2 cellular contexts compared by ENCODE assay signal in the genomic region with DNA sequence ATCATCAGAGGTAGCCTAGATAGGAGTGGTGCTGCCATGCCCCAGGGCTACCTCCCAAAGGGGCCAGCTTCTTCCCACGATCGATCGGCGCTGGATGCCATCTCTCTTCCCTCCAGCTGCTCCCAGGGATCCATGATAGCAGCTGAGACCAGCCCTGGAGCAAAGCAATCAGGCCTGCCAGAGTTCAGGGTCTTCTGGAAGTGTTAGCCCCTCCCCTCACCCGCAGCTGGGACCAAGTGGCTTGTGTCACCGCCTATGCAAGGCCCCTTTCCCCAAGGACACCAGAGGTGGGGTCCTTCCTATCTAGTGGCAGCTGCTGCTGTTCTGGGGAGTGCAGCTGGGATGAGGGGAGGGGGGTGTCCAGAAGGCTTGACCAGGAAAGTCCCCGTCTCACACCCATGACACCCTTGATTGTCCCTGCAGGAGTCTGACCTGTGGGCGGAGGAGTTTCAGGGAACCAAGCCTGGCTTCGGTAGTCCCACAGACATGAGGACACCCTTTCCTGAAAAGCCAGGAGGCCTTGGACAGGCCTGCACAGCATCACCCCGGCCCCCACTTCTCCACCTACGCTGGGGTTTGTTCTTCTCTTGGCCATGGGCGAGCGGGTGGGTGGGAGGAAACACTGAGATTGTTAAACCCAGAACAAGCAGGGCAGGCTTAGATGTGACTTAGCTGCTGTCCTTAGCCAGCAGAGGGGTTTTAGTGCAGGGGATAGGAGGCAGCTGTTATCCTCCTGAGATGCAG.
TF ChIP-seq lines count a peak whose summit lies in the region.

No MANE protein-coding gene starts in this region.

TF ChIP-seq in HEK293, 187 proteins besides CTCF, POLR2A, EP300 and RAD21 (continued from another document):
- TF ChIP-seq, protein P1, sequence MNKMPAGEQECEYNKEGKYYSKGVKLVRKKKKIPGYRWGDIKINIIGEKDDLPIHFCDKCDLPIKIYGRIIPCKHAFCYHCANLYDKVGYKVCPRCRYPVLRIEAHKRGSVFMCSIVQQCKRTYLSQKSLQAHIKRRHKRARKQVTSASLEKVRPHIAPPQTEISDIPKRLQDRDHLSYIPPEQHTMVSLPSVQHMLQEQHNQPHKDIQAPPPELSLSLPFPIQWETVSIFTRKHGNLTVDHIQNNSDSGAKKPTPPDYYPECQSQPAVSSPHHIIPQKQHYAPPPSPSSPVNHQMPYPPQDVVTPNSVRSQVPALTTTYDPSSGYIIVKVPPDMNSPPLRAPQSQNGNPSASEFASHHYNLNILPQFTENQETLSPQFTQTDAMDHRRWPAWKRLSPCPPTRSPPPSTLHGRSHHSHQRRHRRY (tag by site-specific recombination; IDR thresholded peaks at IDR 0.05), result no peak
- TF ChIP-seq ZNF529 (tag by site-specific recombination; IDR thresholded peaks at IDR 0.05; ENCODE audit: insufficient replicate concordance) (no peak), ZNF768 (tag by site-specific recombination; IDR thresholded peaks at IDR 0.05) (no peak), ZNF843 (tag by site-specific recombination; IDR thresholded peaks at IDR 0.05) (no peak), GLIS2 (tag by site-specific recombination; IDR thresholded peaks at IDR 0.05) (no peak), TCF7L2 (IDR thresholded peaks at IDR 0.05; ENCODE audit: borderline replicate concordance, low read depth, low read length) (no peak)

TF ChIP-seq in GM12878, 131 proteins besides CTCF, POLR2A, EP300 and RAD21 (continued from another document):
- TF ChIP-seq, protein P2, sequence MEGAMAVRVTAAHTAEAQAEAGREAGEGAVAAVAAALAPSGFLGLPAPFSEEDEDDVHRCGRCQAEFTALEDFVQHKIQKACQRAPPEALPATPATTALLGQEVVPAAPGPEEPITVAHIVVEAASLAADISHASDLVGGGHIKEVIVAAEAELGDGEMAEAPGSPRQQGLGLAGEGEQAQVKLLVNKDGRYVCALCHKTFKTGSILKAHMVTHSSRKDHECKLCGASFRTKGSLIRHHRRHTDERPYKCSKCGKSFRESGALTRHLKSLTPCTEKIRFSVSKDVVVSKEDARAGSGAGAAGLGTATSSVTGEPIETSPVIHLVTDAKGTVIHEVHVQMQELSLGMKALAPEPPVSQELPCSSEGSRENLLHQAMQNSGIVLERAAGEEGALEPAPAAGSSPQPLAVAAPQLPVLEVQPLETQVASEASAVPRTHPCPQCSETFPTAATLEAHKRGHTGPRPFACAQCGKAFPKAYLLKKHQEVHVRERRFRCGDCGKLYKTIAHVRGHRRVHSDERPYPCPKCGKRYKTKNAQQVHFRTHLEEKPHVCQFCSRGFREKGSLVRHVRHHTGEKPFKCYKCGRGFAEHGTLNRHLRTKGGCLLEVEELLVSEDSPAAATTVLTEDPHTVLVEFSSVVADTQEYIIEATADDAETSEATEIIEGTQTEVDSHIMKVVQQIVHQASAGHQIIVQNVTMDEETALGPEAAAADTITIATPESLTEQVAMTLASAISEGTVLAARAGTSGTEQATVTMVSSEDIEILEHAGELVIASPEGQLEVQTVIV (IDR thresholded peaks at IDR 0.05; ENCODE audit: borderline replicate concordance, partially characterized antibody), result no peak
- no peak for TF ChIP-seq TBL1XR1 (IDR thresholded peaks at IDR 0.05; ENCODE audit: low read depth, low read length)
- no peak for TF ChIP-seq RB1 (IDR thresholded peaks at IDR 0.05; ENCODE audit: borderline replicate concordance)
- TF ChIP-seq IKZF1 (conservative IDR thresholded peaks at IDR 0.05), result no peak
- TF ChIP-seq, protein P3, sequence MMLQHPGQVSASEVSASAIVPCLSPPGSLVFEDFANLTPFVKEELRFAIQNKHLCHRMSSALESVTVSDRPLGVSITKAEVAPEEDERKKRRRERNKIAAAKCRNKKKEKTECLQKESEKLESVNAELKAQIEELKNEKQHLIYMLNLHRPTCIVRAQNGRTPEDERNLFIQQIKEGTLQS (IDR thresholded peaks at IDR 0.05; ENCODE audit: borderline replicate concordance, extremely low read depth, low read depth, low read length), result no peak
- TF ChIP-seq JUND (IDR thresholded peaks at IDR 0.05; ENCODE audit: low read depth, low read length), result no peak
- TF ChIP-seq HDAC2 (IDR thresholded peaks at IDR 0.05), result no peak
- no peak for TF ChIP-seq BACH1 (IDR thresholded peaks at IDR 0.05; ENCODE audit: borderline replicate concordance)
- TF ChIP-seq, protein P4, sequence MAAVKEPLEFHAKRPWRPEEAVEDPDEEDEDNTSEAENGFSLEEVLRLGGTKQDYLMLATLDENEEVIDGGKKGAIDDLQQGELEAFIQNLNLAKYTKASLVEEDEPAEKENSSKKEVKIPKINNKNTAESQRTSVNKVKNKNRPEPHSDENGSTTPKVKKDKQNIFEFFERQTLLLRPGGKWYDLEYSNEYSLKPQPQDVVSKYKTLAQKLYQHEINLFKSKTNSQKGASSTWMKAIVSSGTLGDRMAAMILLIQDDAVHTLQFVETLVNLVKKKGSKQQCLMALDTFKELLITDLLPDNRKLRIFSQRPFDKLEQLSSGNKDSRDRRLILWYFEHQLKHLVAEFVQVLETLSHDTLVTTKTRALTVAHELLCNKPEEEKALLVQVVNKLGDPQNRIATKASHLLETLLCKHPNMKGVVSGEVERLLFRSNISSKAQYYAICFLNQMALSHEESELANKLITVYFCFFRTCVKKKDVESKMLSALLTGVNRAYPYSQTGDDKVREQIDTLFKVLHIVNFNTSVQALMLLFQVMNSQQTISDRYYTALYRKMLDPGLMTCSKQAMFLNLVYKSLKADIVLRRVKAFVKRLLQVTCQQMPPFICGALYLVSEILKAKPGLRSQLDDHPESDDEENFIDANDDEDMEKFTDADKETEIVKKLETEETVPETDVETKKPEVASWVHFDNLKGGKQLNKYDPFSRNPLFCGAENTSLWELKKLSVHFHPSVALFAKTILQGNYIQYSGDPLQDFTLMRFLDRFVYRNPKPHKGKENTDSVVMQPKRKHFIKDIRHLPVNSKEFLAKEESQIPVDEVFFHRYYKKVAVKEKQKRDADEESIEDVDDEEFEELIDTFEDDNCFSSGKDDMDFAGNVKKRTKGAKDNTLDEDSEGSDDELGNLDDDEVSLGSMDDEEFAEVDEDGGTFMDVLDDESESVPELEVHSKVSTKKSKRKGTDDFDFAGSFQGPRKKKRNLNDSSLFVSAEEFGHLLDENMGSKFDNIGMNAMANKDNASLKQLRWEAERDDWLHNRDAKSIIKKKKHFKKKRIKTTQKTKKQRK (IDR thresholded peaks at IDR 0.05; ENCODE audit: low read depth, low read length), result no peak
- TF ChIP-seq, protein P5, sequence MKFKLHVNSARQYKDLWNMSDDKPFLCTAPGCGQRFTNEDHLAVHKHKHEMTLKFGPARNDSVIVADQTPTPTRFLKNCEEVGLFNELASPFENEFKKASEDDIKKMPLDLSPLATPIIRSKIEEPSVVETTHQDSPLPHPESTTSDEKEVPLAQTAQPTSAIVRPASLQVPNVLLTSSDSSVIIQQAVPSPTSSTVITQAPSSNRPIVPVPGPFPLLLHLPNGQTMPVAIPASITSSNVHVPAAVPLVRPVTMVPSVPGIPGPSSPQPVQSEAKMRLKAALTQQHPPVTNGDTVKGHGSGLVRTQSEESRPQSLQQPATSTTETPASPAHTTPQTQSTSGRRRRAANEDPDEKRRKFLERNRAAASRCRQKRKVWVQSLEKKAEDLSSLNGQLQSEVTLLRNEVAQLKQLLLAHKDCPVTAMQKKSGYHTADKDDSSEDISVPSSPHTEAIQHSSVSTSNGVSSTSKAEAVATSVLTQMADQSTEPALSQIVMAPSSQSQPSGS (IDR thresholded peaks at IDR 0.05; ENCODE audit: low read length), result no peak
